In genomic region chr3:60708191-60708975, GRCh38 we compare ENCODE assay signal across 1 cellular context.
TF ChIP-seq lines count a peak whose summit lies in the region.

No MANE protein-coding gene starts in this region.

TF ChIP-seq in SK-N-SH treated with all-trans-retinoic acid at 6 μM for 48 hours, 23 proteins besides CTCF, POLR2A, EP300 and RAD21 (continued from another document):
- TF ChIP-seq TSHZ2 (CRISPR knock-in tag; IDR thresholded peaks at IDR 0.05), result no peak
- no peak for TF ChIP-seq TCF4 (CRISPR knock-in tag; IDR thresholded peaks at IDR 0.05; ENCODE audit: borderline replicate concordance)
- no peak for TF ChIP-seq CSDC2 (CRISPR knock-in tag; IDR thresholded peaks at IDR 0.05)
- TF ChIP-seq ZNF70 (CRISPR knock-in tag; IDR thresholded peaks at IDR 0.05), result no peak
- TF ChIP-seq ZFP3 (CRISPR knock-in tag; IDR thresholded peaks at IDR 0.05), result no peak
